In the genomic region with DNA sequence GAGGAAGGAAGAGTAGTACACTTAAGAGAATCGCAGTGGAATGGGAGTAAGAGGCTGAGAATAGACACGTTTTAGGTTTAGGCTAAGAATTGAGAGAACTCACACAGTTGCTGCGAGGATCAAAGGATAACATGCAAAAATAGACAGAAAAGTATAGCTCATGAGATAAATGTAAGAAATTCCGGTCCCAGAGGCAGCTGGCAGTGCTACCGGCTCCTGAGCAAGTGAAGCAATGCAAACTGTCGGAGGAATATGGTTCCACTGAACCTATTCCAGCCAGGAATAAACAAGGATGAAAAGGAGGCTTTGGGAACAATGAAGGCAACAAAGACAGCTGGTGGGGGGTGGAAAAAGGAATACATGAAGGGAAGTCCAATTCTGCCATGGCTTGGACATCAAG, we compare ENCODE assay signal across 1 cellular context.
TF ChIP-seq lines count a peak whose summit lies in the region.

No MANE protein-coding gene starts in this region.

TF ChIP-seq in H1, 55 proteins besides CTCF, POLR2A, EP300 and RAD21:
- TF ChIP-seq GABPA (IDR thresholded peaks at IDR 0.05; ENCODE audit: borderline replicate concordance, insufficient read depth, low read length) (no peak), KDM4A (IDR thresholded peaks at IDR 0.05; ENCODE audit: low read depth, low read length, severe bottlenecking) (no peak), MAFK (IDR thresholded peaks at IDR 0.05; ENCODE audit: low read depth, low read length) (no peak), SP1 (IDR thresholded peaks at IDR 0.05; ENCODE audit: low read depth, low read length) (no peak)
